ENCODE assay signal across 12 cellular contexts in the genomic region with DNA sequence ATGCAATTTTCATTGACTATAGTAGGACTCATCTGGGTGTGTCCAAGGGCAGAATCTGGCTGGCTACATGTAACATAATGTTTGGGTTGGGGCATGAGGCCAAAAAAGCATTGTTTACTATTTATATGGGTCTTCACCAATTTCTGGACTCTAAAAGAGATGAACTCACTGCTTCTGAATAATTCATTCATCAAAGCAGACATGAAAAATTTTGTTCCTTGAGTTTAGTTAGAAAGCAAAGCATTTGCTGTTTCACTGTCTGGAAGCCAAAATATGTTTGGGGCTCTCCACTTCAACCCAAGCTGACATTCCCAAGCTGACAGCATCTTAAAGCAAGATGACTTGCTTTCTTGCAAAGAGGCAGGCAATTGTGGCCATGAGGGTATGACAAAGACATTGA.
"Had no signal": no experiment of that assay in that cellular context is flagged by ENCODE, and none has a peak within 500 bp of the region (broad histone marks: within the 10 kb centered on the region; RNA-seq: fewer than 3 reads in every experiment).

No MANE protein-coding gene starts in this region.

- H2AFZ ChIP-seq: parathyroid adenoma had no signal

- H3K9me3 ChIP-seq: esophagus squamous epithelium, thyroid gland, vagina had no signal

- H3K27ac ChIP-seq: esophagus squamous epithelium, parathyroid adenoma, thyroid gland, vagina had no signal

- FAIRE-seq: bronchial epithelial cell had no signal

- H3K27me3 ChIP-seq: esophagus squamous epithelium, thyroid gland, vagina had no signal

- ATAC-seq: activated naive CD4-positive, alpha-beta T cell treated with anti-CD3 and anti-CD28 coated beads, Interleukin-2, amount 50 U/mL, for 72 hours had no signal

- H3K79me2 ChIP-seq: parathyroid adenoma had no signal

- H3K4me1 ChIP-seq: parathyroid adenoma, thyroid gland had no signal

- H3K36me3 ChIP-seq: esophagus squamous epithelium, thyroid gland, vagina had no signal

- H3K9ac ChIP-seq: parathyroid adenoma had no signal

- DNase-seq: activated B cell treated with CpG ODN at 0.5 μM for 24 hours; activated CD4-positive, alpha-beta T cell treated with anti-CD3 and anti-CD28 coated beads, Interleukin-2, amount 10 ng/mL, durations not matched to agents 24 days and 14 days; esophagus squamous epithelium; hippocampal formation; kidney glomerular epithelial cell; retina; thyroid gland had no signal

- H3K4me3 ChIP-seq: esophagus squamous epithelium, skin epidermis, thyroid gland, vagina had no signal
